In the genomic region with DNA sequence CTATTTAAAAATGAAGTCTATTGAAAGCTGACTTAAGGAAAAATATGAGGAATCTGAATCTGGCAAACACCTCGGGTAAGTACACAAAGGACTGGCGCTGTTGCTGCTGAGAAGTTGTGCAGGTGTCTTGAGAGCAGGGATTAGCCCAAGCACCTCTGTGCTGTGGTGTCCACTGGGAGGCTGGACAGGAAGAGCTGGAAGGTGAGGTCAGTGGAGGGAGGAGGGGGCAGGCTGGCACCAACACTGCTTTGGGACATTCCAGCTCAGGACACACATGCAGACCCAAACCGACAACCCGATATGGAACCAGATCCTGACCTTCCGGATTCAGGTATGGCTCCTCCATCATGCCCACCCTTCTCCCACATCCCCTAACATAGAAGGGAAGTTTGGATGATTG, we compare ENCODE assay signal across 17 cellular contexts. TPM values are rescaled to one million over a fixed set of nuclear protein-coding genes. Genes with fewer than 3 reads are reported as not detected.
DNase-seq lines count a peak whose midpoint lies in the region; ATAC-seq, FAIRE-seq and TF ChIP-seq lines count a peak whose summit lies in the region.
"Had no signal": no experiment of that assay in that cellular context is flagged by ENCODE, and none has a peak within 500 bp of the region (broad histone marks: within the 10 kb centered on the region; RNA-seq: fewer than 3 reads in every experiment).

No MANE protein-coding gene starts in this region.

- intact Hi-C loops in natural killer cell (cut with micrococcal nuclease), result no loop called here

- peaks cover 0 to 7% of the 10 kb centered on the region in 2 donors for H3K4me1 Mint-ChIP-seq in natural killer cell treated with Interleukin-12 subunit alpha and Interleukin-12 subunit beta and Interleukin-15 and Interleukin-18, amount 100 ng/mL, for 72 hours (ENCODE audit: low read depth in 2 of 2)
- H3K4me1 Mint-ChIP-seq in natural killer cell (no peaks in the 10 kb centered on the region), nephron progenitor cell (no peaks in the 10 kb centered on the region)

- no peaks in the 10 kb centered on the region for H3K9me3 Mint-ChIP-seq in natural killer cell treated with Interleukin-12 subunit alpha and Interleukin-12 subunit beta and Interleukin-15 and Interleukin-18, amount 100 ng/mL, for 72 hours
- H3K9me3 Mint-ChIP-seq in natural killer cell (peaks cover 0 to 3% of the 10 kb centered on the region in 2 donors), nephron progenitor cell (peaks cover 25% of the 10 kb centered on the region)

- ATAC-seq in natural killer cell treated with Interleukin-12 subunit alpha and Interleukin-12 subunit beta and Interleukin-15 and Interleukin-18, amount 100 ng/mL, for 72 hours, result no peak
- ATAC-seq in natural killer cell (no peak), HG02973 (IDR thresholded peaks at IDR 0.05; ENCODE audit: unreplicated experiment) (no peak)
- ATAC-seq: GM12878 had no signal

- no peak overlapping the region for H3K4me3 Mint-ChIP-seq in natural killer cell treated with Interleukin-12 subunit alpha and Interleukin-12 subunit beta and Interleukin-15 and Interleukin-18, amount 100 ng/mL, for 72 hours
- H3K4me3 Mint-ChIP-seq in natural killer cell (no peak overlapping the region), nephron progenitor cell (no peak overlapping the region)
- H3K4me3 Mint-ChIP-seq: CD4-positive, CD25-positive, alpha-beta regulatory T cell had no signal

- peak; percentile 34 for DNase-seq in natural killer cell treated with Interleukin-12 subunit alpha and Interleukin-12 subunit beta and Interleukin-15 and Interleukin-18, amount 100 ng/mL, for 72 hours (ENCODE audit: low spot score)
- no peak for DNase-seq in natural killer cell
- no peak for DNase-seq in nephron progenitor cell
- no peak for DNase-seq in urothelium cell line (ENCODE audit: low spot score)
- no peak for DNase-seq in hepatic stellate cell (ENCODE audit: low spot score)
- DNase-seq in SIG-M5 treated with dmso at 0.1 percent for 504 hours (lab: John Stamatoyannopoulos, UW; ENCODE audit: unreplicated experiment), result no peak
- DNase-seq: ACHN; CD4-positive, CD25-positive, alpha-beta regulatory T cell; DMS 273 treated with DMSO at 0.1 percent for 48 hours; GM23248 had no signal

- H3K27me3 Mint-ChIP-seq in natural killer cell treated with Interleukin-12 subunit alpha and Interleukin-12 subunit beta and Interleukin-15 and Interleukin-18, amount 100 ng/mL, for 72 hours, result peaks cover 0 to 4% of the 10 kb centered on the region in 2 donors
- peaks cover 0 to 5% of the 10 kb centered on the region in 2 donors for H3K27me3 Mint-ChIP-seq in natural killer cell (ENCODE audit: low read depth in 2 of 2)
- H3K27me3 Mint-ChIP-seq in nephron progenitor cell (ENCODE audit: low read depth, poor library complexity), result peaks cover 7% of the 10 kb centered on the region

- no peaks in the 10 kb centered on the region for H3K36me3 Mint-ChIP-seq in natural killer cell treated with Interleukin-12 subunit alpha and Interleukin-12 subunit beta and Interleukin-15 and Interleukin-18, amount 100 ng/mL, for 72 hours
- H3K36me3 Mint-ChIP-seq in natural killer cell, result no peaks in the 10 kb centered on the region
- H3K36me3 Mint-ChIP-seq in nephron progenitor cell (ENCODE audit: low read depth), result peaks cover 11% of the 10 kb centered on the region
- H3K36me3 Mint-ChIP-seq: CD4-positive, CD25-positive, alpha-beta regulatory T cell had no signal

- no peak for TF ChIP-seq CTCF in natural killer cell (IDR thresholded peaks at IDR 0.05)
- 0 out of 2 replicates have a peak, but pooled peaks have one; percentile 14 for TF ChIP-seq CTCF in VCaP (conservative IDR thresholded peaks at IDR 0.05)
- TF ChIP-seq CTCF in nephron progenitor cell (IDR thresholded peaks at IDR 0.05), result no peak

- H3K27ac Mint-ChIP-seq in natural killer cell treated with Interleukin-12 subunit alpha and Interleukin-12 subunit beta and Interleukin-15 and Interleukin-18, amount 100 ng/mL, for 72 hours, result no peak overlapping the region
- no peak overlapping the region for H3K27ac Mint-ChIP-seq in natural killer cell
- H3K27ac Mint-ChIP-seq in nephron progenitor cell, result peak overlapping the region; percentile 52
- H3K27ac Mint-ChIP-seq: CD4-positive, CD25-positive, alpha-beta regulatory T cell had no signal

- H3K27ac ChIP-seq in VCaP, result peak overlapping the region; percentile 50
- H3K27ac ChIP-seq: BLaER1 treated with 17β-estradiol and CSF1 and Interleukin-3, amounts not matched to agents 10 nM and 100 nM; GM23248 had no signal

- peak; percentile 62 for FAIRE-seq in urothelium cell line (lab: Jason Lieb, UNC)
- FAIRE-seq: GM12878, GM18507, H54 had no signal

RNA-seq across cellular contexts. Expression of gene FER1L5, which starts 20.6 kb away (rescaled TPM):
- not detected for total RNA-seq in natural killer cell treated with Interleukin-12 subunit alpha and Interleukin-12 subunit beta and Interleukin-15 and Interleukin-18, amount 100 ng/mL, for 72 hours
- total RNA-seq in natural killer cell, result not detected
- total RNA-seq: CD4-positive, CD25-positive, alpha-beta regulatory T cell; GM12878; HT-29 had no signal

RNA-seq across cellular contexts. Expression of gene KANSL3, which starts 25.1 kb away (rescaled TPM):
- total RNA-seq in natural killer cell treated with Interleukin-12 subunit alpha and Interleukin-12 subunit beta and Interleukin-15 and Interleukin-18, amount 100 ng/mL, for 72 hours, result 10 to 100 TPM; 62.3 to 95.6 TPM
- 10 to 100 TPM; 73.9 to 98.0 (median 83.5) TPM for total RNA-seq in natural killer cell
